14 cellular contexts compared by ENCODE assay signal in the genomic region with DNA sequence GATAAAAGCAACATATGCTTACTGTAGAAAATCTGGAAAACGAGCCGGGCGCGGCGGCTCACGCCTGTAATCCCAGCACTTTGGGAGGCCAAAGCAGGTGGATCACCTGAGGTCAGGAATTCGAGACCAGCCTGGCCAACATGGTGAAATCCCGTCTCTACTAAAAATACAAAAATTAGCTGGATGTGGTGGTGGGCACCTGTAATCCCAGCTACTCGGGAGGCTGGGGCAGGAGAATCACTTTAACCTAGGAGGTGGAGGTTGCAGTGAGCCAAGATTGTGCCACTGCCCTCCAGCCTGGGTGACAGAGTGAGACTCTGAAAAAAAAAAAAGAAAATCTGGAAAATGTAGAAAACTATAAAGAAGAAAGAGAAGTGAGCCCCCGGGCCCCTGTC. TPM values are rescaled to one million over a fixed set of nuclear protein-coding genes. Genes with fewer than 3 reads are reported as not detected.
DNase-seq lines count a peak whose midpoint lies in the region; ATAC-seq, FAIRE-seq and TF ChIP-seq lines count a peak whose summit lies in the region.
"Not testable (repeated sequence)": the region's sequence is repeated elsewhere in the genome, so short reads cannot be mapped to it uniquely, and the experiment has no call there.
"Had no signal": no experiment of that assay in that cellular context is flagged by ENCODE, and none has a peak within 500 bp of the region (broad histone marks: within the 10 kb centered on the region; RNA-seq: fewer than 3 reads in every experiment).

No MANE protein-coding gene starts in this region.

- not testable (repeated sequence) for H3K4me1 Mint-ChIP-seq in activated T-helper 17 cell treated with anti-CD3 and anti-CD28 coated beads, Interleukin-2, amount 50 U/mL, for 72 hours; stimulated activated naive CD8-positive, alpha-beta T cell treated with anti-CD3 and anti-CD28 coated beads, Interleukin-15, Interleukin-2, amounts not matched to agents 100 ng/mL and 50 ng/mL, for 24 hours (ENCODE audit: low read depth)
- peaks cover 8 to 25% of the 10 kb centered on the region in 2 donors for H3K4me1 Mint-ChIP-seq in effector memory CD8-positive, alpha-beta T cell (ENCODE audit: low read depth in 2 of 2)
- peaks cover 14 to 20% of the 10 kb centered on the region in 2 donors for H3K4me1 Mint-ChIP-seq in natural killer cell treated with Interleukin-12 subunit alpha and Interleukin-12 subunit beta and Interleukin-15 and Interleukin-18, amount 100 ng/mL, for 72 hours (ENCODE audit: low read depth in 2 of 2)

- not testable (repeated sequence) for ATAC-seq in activated T-helper 17 cell treated with anti-CD3 and anti-CD28 coated beads, Interleukin-2, amount 50 U/mL, for 72 hours (replicated peaks); effector memory CD8-positive, alpha-beta T cell (replicated peaks); HepG2; natural killer cell treated with Interleukin-12 subunit alpha and Interleukin-12 subunit beta and Interleukin-15 and Interleukin-18, amount 100 ng/mL, for 72 hours

- not testable (repeated sequence) for TF ChIP-seq EP300 in HepG2 (IDR thresholded peaks at IDR 0.05; ENCODE audit: low read depth in 2 of 2, low read length in 2 of 2); HepG2 (CRISPR knock-in tag; IDR thresholded peaks at IDR 0.05; ENCODE audit: borderline replicate concordance)

- DNase-seq in SK-N-MC (ENCODE audit: low read depth, low spot score); effector memory CD8-positive, alpha-beta T cell; HepG2 (ENCODE audit: low spot score); natural killer cell treated with Interleukin-12 subunit alpha and Interleukin-12 subunit beta and Interleukin-15 and Interleukin-18, amount 100 ng/mL, for 72 hours (ENCODE audit: low spot score): not testable (repeated sequence)
- DNase-seq in stimulated activated CD4-positive, alpha-beta T cell treated with anti-CD3 and anti-CD28 coated beads, Interleukin-4, amount 100 ng/mL, for 24 hours: peak; percentile 0

- not testable (repeated sequence) for TF ChIP-seq POLR2A in HepG2 (IDR thresholded peaks at IDR 0.05; ENCODE audit: insufficient read depth in 1 of 2, low read depth in 2 of 2, low read length in 2 of 2)

- not testable (repeated sequence) for BruUV-seq in HepG2 (replicated peaks; lab: Mats Ljungman, UMichigan)

- not testable (repeated sequence) for TF ChIP-seq RAD21 in HepG2 (CRISPR knock-in tag; IDR thresholded peaks at IDR 0.05)

- not testable (repeated sequence) for H3K9me3 Mint-ChIP-seq in activated T-helper 17 cell treated with anti-CD3 and anti-CD28 coated beads, Interleukin-2, amount 50 U/mL, for 72 hours; effector memory CD8-positive, alpha-beta T cell; natural killer cell treated with Interleukin-12 subunit alpha and Interleukin-12 subunit beta and Interleukin-15 and Interleukin-18, amount 100 ng/mL, for 72 hours; stimulated activated naive CD8-positive, alpha-beta T cell treated with anti-CD3 and anti-CD28 coated beads, Interleukin-15, Interleukin-2, amounts not matched to agents 100 ng/mL and 50 ng/mL, for 24 hours

- not testable (repeated sequence) for H3K36me3 Mint-ChIP-seq in activated T-helper 17 cell treated with anti-CD3 and anti-CD28 coated beads, Interleukin-2, amount 50 U/mL, for 72 hours (ENCODE audit: low read depth); effector memory CD8-positive, alpha-beta T cell (ENCODE audit: insufficient read depth); natural killer cell treated with Interleukin-12 subunit alpha and Interleukin-12 subunit beta and Interleukin-15 and Interleukin-18, amount 100 ng/mL, for 72 hours; stimulated activated naive CD8-positive, alpha-beta T cell treated with anti-CD3 and anti-CD28 coated beads, Interleukin-15, Interleukin-2, amounts not matched to agents 100 ng/mL and 50 ng/mL, for 24 hours (ENCODE audit: low read depth)

- peak overlapping the region in 10 of 11 experiments; percentile 13 to 74 (median 53); a peak in 14 of 22 replicates for H3K9ac ChIP-seq in BLaER1 treated with 17β-estradiol and CSF1 and Interleukin-3, amounts not matched to agents 10 nM and 100 nM
- H3K9ac ChIP-seq in SK-N-MC (ENCODE audit: insufficient read length): not testable (repeated sequence)
- peak overlapping the region; percentile 52; the same call in 1 of the 2 replicates for H3K9ac ChIP-seq in HepG2 (ENCODE audit: insufficient read depth, low read depth, low read length)

- not testable (repeated sequence) for FAIRE-seq in HepG2 (lab: Jason Lieb, UNC)

- in situ Hi-C loops in HepG2 (cut with HindIII; ENCODE audit: extremely low pct_ligation_motif_present, low pct_unique_long_range_greater_than_20kb): not testable (repeated sequence)

- not testable (repeated sequence) for H4K20me1 ChIP-seq in BLaER1 treated with 17β-estradiol and CSF1 and Interleukin-3, amounts not matched to agents 10 nM and 100 nM; HepG2 (ENCODE audit: insufficient read depth, low read length)

- H3K36me3 ChIP-seq in BLaER1 treated with 17β-estradiol and CSF1 and Interleukin-3, amounts not matched to agents 10 nM and 100 nM; SK-N-MC (ENCODE audit: insufficient read depth, low read length); HepG2 (replicated peaks in 1 of 2; ENCODE audit: control insufficient read depth in 1 of 2, insufficient read depth in 2 of 2, low read length in 2 of 2): not testable (repeated sequence)

- H3K4me2 ChIP-seq in BLaER1 treated with 17β-estradiol and CSF1 and Interleukin-3, amounts not matched to agents 10 nM and 100 nM: peak overlapping the region; percentile 85 to 98 (median 95)
- peak overlapping the region; percentile 33; the same call in 1 of the 2 replicates for H3K4me2 ChIP-seq in HepG2 (ENCODE audit: low read depth, low read length)

- peaks cover 0 to 17% (median 7%) of the 10 kb centered on the region in 11 experiments; a peak in 9 of 22 replicates for H3K9me3 ChIP-seq in BLaER1 treated with 17β-estradiol and CSF1 and Interleukin-3, amounts not matched to agents 10 nM and 100 nM (replicated peaks in 1 of 11)
- H3K9me3 ChIP-seq in SK-N-MC (ENCODE audit: low read depth, low read length); HepG2 (ENCODE audit: low read length): not testable (repeated sequence)

- intact Hi-C loops in HepG2 (cut with micrococcal nuclease; ENCODE audit: unreplicated experiment): loop anchor here (1.0 to 2.0 kb wide), 2 partner anchors 9 to 47 kb away; a partner anchor contains a TSS

- not testable (repeated sequence) for H3K79me2 ChIP-seq in HepG2 (ENCODE audit: insufficient read depth, low read length)

- H3K27me3 Mint-ChIP-seq in activated T-helper 17 cell treated with anti-CD3 and anti-CD28 coated beads, Interleukin-2, amount 50 U/mL, for 72 hours; effector memory CD8-positive, alpha-beta T cell; stimulated activated naive CD8-positive, alpha-beta T cell treated with anti-CD3 and anti-CD28 coated beads, Interleukin-15, Interleukin-2, amounts not matched to agents 100 ng/mL and 50 ng/mL, for 24 hours: not testable (repeated sequence)
- peaks cover 6 to 10% of the 10 kb centered on the region in 2 donors for H3K27me3 Mint-ChIP-seq in natural killer cell treated with Interleukin-12 subunit alpha and Interleukin-12 subunit beta and Interleukin-15 and Interleukin-18, amount 100 ng/mL, for 72 hours

- H3K4me3 ChIP-seq in BLaER1 treated with 17β-estradiol and CSF1 and Interleukin-3, amounts not matched to agents 10 nM and 100 nM; SK-N-MC; HepG2 (replicated peaks in 1 of 3; ENCODE audit: insufficient read depth in 1 of 3, low read depth in 2 of 3, low read length in 3 of 3): not testable (repeated sequence)

- not testable (repeated sequence) for H3K27me3 ChIP-seq in BLaER1 treated with 17β-estradiol and CSF1 and Interleukin-3, amounts not matched to agents 10 nM and 100 nM; HepG2 (ENCODE audit: control insufficient read depth in 1 of 2, insufficient read depth in 2 of 2, low read length in 2 of 2)

- H3K27ac Mint-ChIP-seq in activated T-helper 17 cell treated with anti-CD3 and anti-CD28 coated beads, Interleukin-2, amount 50 U/mL, for 72 hours: peak overlapping the region; percentile 36
- H3K27ac Mint-ChIP-seq in effector memory CD8-positive, alpha-beta T cell: peak overlapping the region; percentile 44 to 83
- H3K27ac Mint-ChIP-seq in natural killer cell treated with Interleukin-12 subunit alpha and Interleukin-12 subunit beta and Interleukin-15 and Interleukin-18, amount 100 ng/mL, for 72 hours: peak overlapping the region in 1 of 2 donors; percentile 41
- H3K27ac Mint-ChIP-seq in stimulated activated naive CD8-positive, alpha-beta T cell treated with anti-CD3 and anti-CD28 coated beads, Interleukin-15, Interleukin-2, amounts not matched to agents 100 ng/mL and 50 ng/mL, for 24 hours: not testable (repeated sequence)

- 89% methylated on average over 10 of the region's 10 CpGs for WGBS in HepG2 (ENCODE audit: low lambda C conversion rate)

- H3K27ac ChIP-seq in BLaER1 treated with 17β-estradiol and CSF1 and Interleukin-3, amounts not matched to agents 10 nM and 100 nM: peak overlapping the region; percentile 12 to 91 (median 59); a peak in 18 of 22 replicates
- H3K27ac ChIP-seq in SK-N-MC (peak overlapping the region; percentile 68; the same call in 1 of the 2 replicates), HepG2 (ENCODE audit: extremely low read length, insufficient read depth, low read length) (peak overlapping the region; percentile 59)

- POLR2A ChIA-PET in HepG2 (lab: Yijun Ruan, JAX): interaction anchor here (1.1 to 1.6 kb wide), 3 partner anchors 9 to 46 kb away, joined by 3 to 8 read pairs (median 4); a partner anchor contains a TSS

- TF ChIP-seq CTCF in HepG2 (CRISPR knock-in tag; IDR thresholded peaks at IDR 0.05): not testable (repeated sequence)

- not testable (repeated sequence) for H2AFZ ChIP-seq in HepG2 (ENCODE audit: low read length)

- CTCF ChIA-PET in HepG2 (lab: Yijun Ruan, JAX; ENCODE audit: low intra/inter-chr PET ratio, low total read pairs): not testable (repeated sequence)

- H3K4me3 Mint-ChIP-seq in activated T-helper 17 cell treated with anti-CD3 and anti-CD28 coated beads, Interleukin-2, amount 50 U/mL, for 72 hours: peak overlapping the region; percentile 57
- peak overlapping the region; percentile 64 to 69 for H3K4me3 Mint-ChIP-seq in effector memory CD8-positive, alpha-beta T cell
- peak overlapping the region; percentile 67 for H3K4me3 Mint-ChIP-seq in natural killer cell treated with Interleukin-12 subunit alpha and Interleukin-12 subunit beta and Interleukin-15 and Interleukin-18, amount 100 ng/mL, for 72 hours
- peak overlapping the region; percentile 13 for H3K4me3 Mint-ChIP-seq in stimulated activated naive CD8-positive, alpha-beta T cell treated with anti-CD3 and anti-CD28 coated beads, Interleukin-15, Interleukin-2, amounts not matched to agents 100 ng/mL and 50 ng/mL, for 24 hours

- peaks cover 85 to 96% (median 94%) of the 10 kb centered on the region in 10 experiments for H3K4me1 ChIP-seq in BLaER1 treated with 17β-estradiol and CSF1 and Interleukin-3, amounts not matched to agents 10 nM and 100 nM
- peaks cover 27% of the 10 kb centered on the region for H3K4me1 ChIP-seq in HepG2 (ENCODE audit: insufficient read depth, low read length)

RNA-seq across cellular contexts. Expression of a gene that starts 8.8 kb away (rescaled TPM):
- total RNA-seq in activated T-helper 17 cell treated with anti-CD3 and anti-CD28 coated beads, Interleukin-2, amount 50 U/mL, for 72 hours: 1 to 10 TPM; 1.1 to 9.8 TPM
- total RNA-seq in HepG2 (2016; rRNA removed; fragmentation: Illumina TruSeq; extraction: Trizol): 104 and 107 TPM in 2 replicates
- total RNA-seq in HepG2 (2016; cell fraction: cytosol; rRNA removed; fragmentation: Illumina TruSeq; extraction: Trizol; ENCODE audit: low read depth): 27.0 and 30.1 TPM in 2 replicates
- 108 and 118 TPM in 2 replicates for total RNA-seq in HepG2 (2016; cell fraction: insoluble cytoplasmic fraction; rRNA removed; fragmentation: Illumina TruSeq; extraction: Trizol)
- 67.8 and 70.6 TPM in 2 replicates for total RNA-seq in HepG2 (2016; cell fraction: membrane; rRNA removed; fragmentation: Illumina TruSeq; extraction: Trizol)
- total RNA-seq in HepG2 (2016; cell fraction: nucleus; rRNA removed; fragmentation: Illumina TruSeq; extraction: Trizol): 43.9 and 53.0 TPM in 2 replicates
- 53.5 and 71.4 TPM in 2 replicates for polyA plus RNA-seq in HepG2 (2011; rRNA removed)
- 52.8 and 126 TPM in 2 replicates for polyA plus RNA-seq in HepG2 (2011; cell fraction: cytosol; rRNA removed)
- 167 and 187 TPM in 2 replicates for polyA plus RNA-seq in HepG2 (2011; cell fraction: nucleus; rRNA removed)
- 34.5 and 40.6 TPM in 2 replicates for polyA plus RNA-seq in HepG2 (2012)
- polyA plus RNA-seq in HepG2 (2016; cell fraction: cytosol; fragmentation: Illumina TruSeq; extraction: Trizol; ENCODE audit: low read depth): 23.8 and 25.7 TPM in 2 replicates
- 96.8 and 121 TPM in 2 replicates for polyA plus RNA-seq in HepG2 (2016; cell fraction: insoluble cytoplasmic fraction; fragmentation: Illumina TruSeq; extraction: Trizol; ENCODE audit: low read depth)
- 48.5 and 51.3 TPM in 2 replicates for polyA plus RNA-seq in HepG2 (2016; cell fraction: membrane; fragmentation: Illumina TruSeq; extraction: Trizol; ENCODE audit: low read depth)
- 84.0 and 95.2 TPM in 2 replicates for polyA plus RNA-seq in HepG2 (2016; cell fraction: nucleus; fragmentation: Illumina TruSeq; extraction: Trizol; ENCODE audit: insufficient read depth, low read depth)
- 114 TPM in 1 of 2 replicates, not detected in the other for polyA minus RNA-seq in HepG2 (2011; rRNA and poly(A)+ RNA removed; ENCODE audit: low replicate concordance)
- 45.5 and 50.7 TPM in 2 replicates for polyA minus RNA-seq in HepG2 (2011; cell fraction: cytosol; rRNA and poly(A)+ RNA removed)
- 32.4 and 35.0 TPM in 2 replicates for polyA minus RNA-seq in HepG2 (2011; cell fraction: nucleus; rRNA and poly(A)+ RNA removed)
- 1 to 10 TPM in 1 of 2 donors, under 1 TPM in 1; 0.86 to 3.8 TPM for total RNA-seq in natural killer cell treated with Interleukin-12 subunit alpha and Interleukin-12 subunit beta and Interleukin-15 and Interleukin-18, amount 100 ng/mL, for 72 hours
- total RNA-seq: A172; CD8-positive, alpha-beta memory T cell; G401 had no signal
- polyA plus RNA-seq: CD8-positive, alpha-beta memory T cell had no signal

RNA-seq across cellular contexts. Expression of a gene that starts 40.9 kb away (rescaled TPM):
- total RNA-seq in activated T-helper 17 cell treated with anti-CD3 and anti-CD28 coated beads, Interleukin-2, amount 50 U/mL, for 72 hours: 10 to 100 TPM; 13.1 to 77.6 TPM
- total RNA-seq in HepG2 (2016; rRNA removed; fragmentation: Illumina TruSeq; extraction: Trizol): not detected in 2 replicates
- not detected in 2 replicates for total RNA-seq in HepG2 (2016; cell fraction: cytosol; rRNA removed; fragmentation: Illumina TruSeq; extraction: Trizol; ENCODE audit: low read depth)
- total RNA-seq in HepG2 (2016; cell fraction: insoluble cytoplasmic fraction; rRNA removed; fragmentation: Illumina TruSeq; extraction: Trizol): 0.11 TPM in 1 of 2 replicates, not detected in the other
- 0.09 TPM in 1 of 2 replicates, not detected in the other for total RNA-seq in HepG2 (2016; cell fraction: membrane; rRNA removed; fragmentation: Illumina TruSeq; extraction: Trizol)
- total RNA-seq in HepG2 (2016; cell fraction: nucleus; rRNA removed; fragmentation: Illumina TruSeq; extraction: Trizol): 0.59 TPM in 1 of 2 replicates, not detected in the other
- 0.04 and 0.31 TPM in 2 replicates for polyA plus RNA-seq in HepG2 (2011; rRNA removed)
- polyA plus RNA-seq in HepG2 (2011; cell fraction: cytosol; rRNA removed): 0.15 and 0.24 TPM in 2 replicates
- 0.18 and 0.19 TPM in 2 replicates for polyA plus RNA-seq in HepG2 (2011; cell fraction: nucleus; rRNA removed)
- polyA plus RNA-seq in HepG2 (2012): not detected in 2 replicates
- 0.41 TPM in 1 of 2 replicates, not detected in the other for polyA plus RNA-seq in HepG2 (2016; cell fraction: cytosol; fragmentation: Illumina TruSeq; extraction: Trizol; ENCODE audit: low read depth)
- polyA plus RNA-seq in HepG2 (2016; cell fraction: insoluble cytoplasmic fraction; fragmentation: Illumina TruSeq; extraction: Trizol; ENCODE audit: low read depth): not detected in 2 replicates
- polyA plus RNA-seq in HepG2 (2016; cell fraction: membrane; fragmentation: Illumina TruSeq; extraction: Trizol; ENCODE audit: low read depth): not detected in 2 replicates
- not detected in 2 replicates for polyA plus RNA-seq in HepG2 (2016; cell fraction: nucleus; fragmentation: Illumina TruSeq; extraction: Trizol; ENCODE audit: insufficient read depth, low read depth)
- 0.70 TPM in 1 of 2 replicates, not detected in the other for polyA minus RNA-seq in HepG2 (2011; rRNA and poly(A)+ RNA removed; ENCODE audit: low replicate concordance)
- polyA minus RNA-seq in HepG2 (2011; cell fraction: cytosol; rRNA and poly(A)+ RNA removed): not detected in 2 replicates
- polyA minus RNA-seq in HepG2 (2011; cell fraction: nucleus; rRNA and poly(A)+ RNA removed): not detected in 2 replicates
- total RNA-seq in natural killer cell treated with Interleukin-12 subunit alpha and Interleukin-12 subunit beta and Interleukin-15 and Interleukin-18, amount 100 ng/mL, for 72 hours: under 1 TPM; 0.78 to 0.89 TPM
- total RNA-seq: A172, G401 had no signal

RNA-seq across cellular contexts. Expression of a gene that starts 41.2 kb away (rescaled TPM):
- 1 to 10 TPM in 1 of 2 donors, under 1 TPM in 1; 0.35 to 4.1 TPM for total RNA-seq in activated T-helper 17 cell treated with anti-CD3 and anti-CD28 coated beads, Interleukin-2, amount 50 U/mL, for 72 hours
- total RNA-seq in HepG2 (2016; rRNA removed; fragmentation: Illumina TruSeq; extraction: Trizol): 0.20 and 0.72 TPM in 2 replicates
- total RNA-seq in HepG2 (2016; cell fraction: cytosol; rRNA removed; fragmentation: Illumina TruSeq; extraction: Trizol; ENCODE audit: low read depth): 0.30 TPM in 1 of 2 replicates, not detected in the other
- total RNA-seq in HepG2 (2016; cell fraction: insoluble cytoplasmic fraction; rRNA removed; fragmentation: Illumina TruSeq; extraction: Trizol): 0.32 and 0.36 TPM in 2 replicates
- 0.34 and 0.52 TPM in 2 replicates for total RNA-seq in HepG2 (2016; cell fraction: membrane; rRNA removed; fragmentation: Illumina TruSeq; extraction: Trizol)
- 0.72 and 0.75 TPM in 2 replicates for total RNA-seq in HepG2 (2016; cell fraction: nucleus; rRNA removed; fragmentation: Illumina TruSeq; extraction: Trizol)
- polyA plus RNA-seq in HepG2 (2011; rRNA removed): 0.17 and 0.30 TPM in 2 replicates
- 0.14 and 0.27 TPM in 2 replicates for polyA plus RNA-seq in HepG2 (2011; cell fraction: cytosol; rRNA removed)
- 4.0 and 5.9 TPM in 2 replicates for polyA plus RNA-seq in HepG2 (2011; cell fraction: nucleus; rRNA removed)
- 0.87 and 1.1 TPM in 2 replicates for polyA plus RNA-seq in HepG2 (2012)
- 0.07 TPM in 1 of 2 replicates, not detected in the other for polyA plus RNA-seq in HepG2 (2016; cell fraction: cytosol; fragmentation: Illumina TruSeq; extraction: Trizol; ENCODE audit: low read depth)
- 0.29 and 0.79 TPM in 2 replicates for polyA plus RNA-seq in HepG2 (2016; cell fraction: insoluble cytoplasmic fraction; fragmentation: Illumina TruSeq; extraction: Trizol; ENCODE audit: low read depth)
- polyA plus RNA-seq in HepG2 (2016; cell fraction: membrane; fragmentation: Illumina TruSeq; extraction: Trizol; ENCODE audit: low read depth): 0.31 and 0.40 TPM in 2 replicates
- polyA plus RNA-seq in HepG2 (2016; cell fraction: nucleus; fragmentation: Illumina TruSeq; extraction: Trizol; ENCODE audit: insufficient read depth, low read depth): 2.5 and 3.4 TPM in 2 replicates
- polyA minus RNA-seq in HepG2 (2011; rRNA and poly(A)+ RNA removed; ENCODE audit: low replicate concordance): 2.6 TPM in 1 of 2 replicates, not detected in the other
- polyA minus RNA-seq in HepG2 (2011; cell fraction: cytosol; rRNA and poly(A)+ RNA removed): 1.1 and 1.4 TPM in 2 replicates
- polyA minus RNA-seq in HepG2 (2011; cell fraction: nucleus; rRNA and poly(A)+ RNA removed): 1.9 and 2.1 TPM in 2 replicates
- 1 to 10 TPM in 1 of 2 donors, under 1 TPM in 1; 0.83 to 2.8 TPM for total RNA-seq in natural killer cell treated with Interleukin-12 subunit alpha and Interleukin-12 subunit beta and Interleukin-15 and Interleukin-18, amount 100 ng/mL, for 72 hours
- total RNA-seq: A172, G401, H1 had no signal
- polyA plus RNA-seq: CD14-positive monocyte; CD8-positive, alpha-beta memory T cell; H1 had no signal

RNA-seq across cellular contexts. Expression of a gene that starts 51.7 kb away (rescaled TPM):
- under 1 TPM in 1 of 2 donors, not detected in 1; 0.58 TPM for total RNA-seq in activated T-helper 17 cell treated with anti-CD3 and anti-CD28 coated beads, Interleukin-2, amount 50 U/mL, for 72 hours
- total RNA-seq in HepG2 (2016; rRNA removed; fragmentation: Illumina TruSeq; extraction: Trizol): not detected in 2 replicates
- not detected in 2 replicates for total RNA-seq in HepG2 (2016; cell fraction: cytosol; rRNA removed; fragmentation: Illumina TruSeq; extraction: Trizol; ENCODE audit: low read depth)
- total RNA-seq in HepG2 (2016; cell fraction: insoluble cytoplasmic fraction; rRNA removed; fragmentation: Illumina TruSeq; extraction: Trizol): not detected in 2 replicates
- not detected in 2 replicates for total RNA-seq in HepG2 (2016; cell fraction: membrane; rRNA removed; fragmentation: Illumina TruSeq; extraction: Trizol)
- total RNA-seq in HepG2 (2016; cell fraction: nucleus; rRNA removed; fragmentation: Illumina TruSeq; extraction: Trizol): not detected in 2 replicates
- polyA plus RNA-seq in HepG2 (2011; rRNA removed): not detected in 2 replicates
- polyA plus RNA-seq in HepG2 (2011; cell fraction: cytosol; rRNA removed): not detected in 2 replicates
- polyA plus RNA-seq in HepG2 (2011; cell fraction: nucleus; rRNA removed): not detected in 2 replicates
- polyA plus RNA-seq in HepG2 (2012): not detected in 2 replicates
- polyA plus RNA-seq in HepG2 (2016; cell fraction: cytosol; fragmentation: Illumina TruSeq; extraction: Trizol; ENCODE audit: low read depth): not detected in 2 replicates
- not detected in 2 replicates for polyA plus RNA-seq in HepG2 (2016; cell fraction: insoluble cytoplasmic fraction; fragmentation: Illumina TruSeq; extraction: Trizol; ENCODE audit: low read depth)
- polyA plus RNA-seq in HepG2 (2016; cell fraction: membrane; fragmentation: Illumina TruSeq; extraction: Trizol; ENCODE audit: low read depth): not detected in 2 replicates
- not detected in 2 replicates for polyA plus RNA-seq in HepG2 (2016; cell fraction: nucleus; fragmentation: Illumina TruSeq; extraction: Trizol; ENCODE audit: insufficient read depth, low read depth)
- polyA minus RNA-seq in HepG2 (2011; rRNA and poly(A)+ RNA removed; ENCODE audit: low replicate concordance): not detected in 2 replicates
- polyA minus RNA-seq in HepG2 (2011; cell fraction: cytosol; rRNA and poly(A)+ RNA removed): not detected in 2 replicates
- not detected in 2 replicates for polyA minus RNA-seq in HepG2 (2011; cell fraction: nucleus; rRNA and poly(A)+ RNA removed)
- total RNA-seq in natural killer cell treated with Interleukin-12 subunit alpha and Interleukin-12 subunit beta and Interleukin-15 and Interleukin-18, amount 100 ng/mL, for 72 hours: not detected
- total RNA-seq: A172, G401, H1, H9 had no signal
- polyA plus RNA-seq: CD14-positive monocyte, H1 had no signal

Comparison
In these comparisons a context has a peak if more than half of its experiments do, and no peak if none do; other contexts are left out.
1. H3K4me3 Mint-ChIP-seq: peak in every context shown above with its lines; median percentile 67 in natural killer cell treated with Interleukin-12 subunit alpha and Interleukin-12 subunit beta and Interleukin-15 and Interleukin-18, amount 100 ng/mL, for 72 hours; 66 in effector memory CD8-positive, alpha-beta T cell; 57 in activated T-helper 17 cell treated with anti-CD3 and anti-CD28 coated beads, Interleukin-2, amount 50 U/mL, for 72 hours; 13 in stimulated activated naive CD8-positive, alpha-beta T cell treated with anti-CD3 and anti-CD28 coated beads, Interleukin-15, Interleukin-2, amounts not matched to agents 100 ng/mL and 50 ng/mL, for 24 hours.
2. RNA of a gene that starts 40.9 kb away (total RNA-seq): 13.1 to 77.6 TPM in activated T-helper 17 cell treated with anti-CD3 and anti-CD28 coated beads, Interleukin-2, amount 50 U/mL, for 72 hours; 0.78 to 0.89 TPM in natural killer cell treated with Interleukin-12 subunit alpha and Interleukin-12 subunit beta and Interleukin-15 and Interleukin-18, amount 100 ng/mL, for 72 hours and 0.09 to 0.59 TPM in HepG2; every median in the first group is over 4 times any median in the second.
3. Peak in every context shown above with its lines, with median percentiles within 50 percentile points of each other: H3K27ac ChIP-seq.